ENCODE assay signal across 8 cellular contexts in the genomic region with DNA sequence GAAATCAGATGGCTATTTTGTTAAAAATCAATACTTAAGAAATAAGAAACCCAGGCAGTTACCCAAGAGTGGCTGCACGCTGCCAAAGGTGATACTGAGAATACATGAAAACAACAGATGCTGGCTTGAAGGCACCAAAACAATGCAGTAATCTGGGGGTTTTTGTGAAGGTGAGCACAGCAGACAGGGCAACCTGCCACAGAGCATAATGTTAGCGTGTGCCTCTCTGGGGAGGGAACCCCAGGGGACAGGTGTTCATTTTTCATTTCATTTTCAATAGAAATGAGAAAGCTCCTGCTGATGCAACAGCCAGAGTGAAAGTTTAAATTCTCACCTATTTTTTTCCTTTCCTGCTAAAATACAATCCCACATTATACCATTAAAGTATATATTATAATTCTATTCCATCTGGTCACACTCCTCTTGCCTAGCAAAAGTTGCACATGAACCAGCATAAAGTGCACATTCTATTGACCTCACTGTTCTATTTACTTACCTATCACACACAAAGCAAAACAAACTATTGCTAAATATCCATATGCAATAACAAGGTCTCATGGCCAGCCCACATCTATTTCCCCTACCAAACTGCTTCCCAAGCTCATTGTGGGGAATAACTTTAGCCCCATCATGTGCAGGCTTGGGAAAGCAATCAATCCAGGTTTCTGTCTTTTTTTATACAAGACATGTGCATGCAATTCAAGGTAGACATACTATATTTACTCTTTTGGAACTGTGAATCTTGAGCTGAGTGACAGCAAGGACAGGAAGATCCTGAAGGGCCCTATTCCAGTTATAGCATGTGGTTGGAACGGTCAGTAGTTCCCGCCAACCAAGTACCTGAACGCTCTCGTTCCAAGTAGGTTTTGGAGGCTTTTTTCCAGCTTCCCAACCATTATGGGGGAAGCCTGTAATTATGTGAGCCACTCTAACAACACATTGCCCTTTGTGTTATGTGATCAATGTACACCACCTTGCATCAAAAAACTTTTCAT.
A peak's percentile ranks its signal among the peaks of the same experiment; 100 is the strongest.
DNase-seq lines count a peak whose midpoint lies in the region; ATAC-seq and TF ChIP-seq lines count a peak whose summit lies in the region.

No MANE protein-coding gene starts in this region.

- H3K27ac Mint-ChIP-seq in CD14-positive monocyte, result no peak overlapping the region
- no peak overlapping the region for H3K27ac Mint-ChIP-seq in immature natural killer cell

- no peaks in the 10 kb centered on the region for H3K27me3 ChIP-seq in body of pancreas

- TF ChIP-seq POLR2A in body of pancreas (IDR thresholded peaks at IDR 0.05), result no peak

- TF ChIP-seq CTCF in body of pancreas (IDR thresholded peaks at IDR 0.05), result no peak
- no peak for TF ChIP-seq CTCF in CD14-positive monocyte (IDR thresholded peaks at IDR 0.05)

- peaks cover 61% of the 10 kb centered on the region for H3K4me1 ChIP-seq in body of pancreas

- H3K4me1 Mint-ChIP-seq in CD14-positive monocyte (peaks cover 14% of the 10 kb centered on the region), immature natural killer cell (peaks cover 17 to 21% of the 10 kb centered on the region in 2 donors)

- intact Hi-C loops in body of pancreas (cut with DNase I), result no loop called here
- intact Hi-C loops in CD14-positive monocyte (cut with micrococcal nuclease), result no loop called here
- intact Hi-C loops in posterior vena cava (cut with DNase I), result no loop called here

- H3K36me3 Mint-ChIP-seq in CD14-positive monocyte, result peaks cover 2 to 7% of the 10 kb centered on the region in 2 donors
- no peaks in the 10 kb centered on the region for H3K36me3 Mint-ChIP-seq in immature natural killer cell

- peaks cover 0 to 1% (median 0%) of the 10 kb centered on the region in 3 donors for H3K27me3 Mint-ChIP-seq in CD14-positive monocyte (ENCODE audit: low read depth in 3 of 3)
- H3K27me3 Mint-ChIP-seq in immature natural killer cell (ENCODE audit: low read depth in 3 of 3), result no peaks in the 10 kb centered on the region

- H3K9me3 Mint-ChIP-seq in CD14-positive monocyte, result no peaks in the 10 kb centered on the region
- H3K9me3 Mint-ChIP-seq in immature natural killer cell, result no peaks in the 10 kb centered on the region

- 26 to 35% methylated on average over 6 of the region's 6 CpGs for WGBS in body of pancreas, 2 donors

- H3K9me3 ChIP-seq in body of pancreas, result no peaks in the 10 kb centered on the region

- peak overlapping the region; percentile 62 to 72 (median 66) for H3K27ac ChIP-seq in body of pancreas

- H3K36me3 ChIP-seq in body of pancreas (replicated peaks in 1 of 2; ENCODE audit: insufficient read depth in 1 of 2, low read depth in 2 of 2), result no peaks in the 10 kb centered on the region

- H3K4me3 Mint-ChIP-seq in CD14-positive monocyte, result no peak overlapping the region
- no peak overlapping the region for H3K4me3 Mint-ChIP-seq in immature natural killer cell

- ATAC-seq in GM18502 (IDR thresholded peaks at IDR 0.05; ENCODE audit: poor library complexity, unreplicated experiment) (peak; percentile 84), GM19463 (IDR thresholded peaks at IDR 0.05; ENCODE audit: unreplicated experiment) (peak; percentile 92), HG03139 (IDR thresholded peaks at IDR 0.05; ENCODE audit: unreplicated experiment) (peak; percentile 78), body of pancreas (peak; percentile 86)

- H3K4me3 ChIP-seq in body of pancreas, result no peak overlapping the region

- DNase-seq in body of pancreas, result peak; percentile 47 to 73 (median 56)
- DNase-seq in CD14-positive monocyte (ENCODE audit: low spot score), result no peak
- DNase-seq in epidermal melanocyte (ENCODE audit: insufficient read length, low spot score), result no peak
- no peak for DNase-seq in posterior vena cava (ENCODE audit: low spot score)
- no peak for DNase-seq in immature natural killer cell

Comparison
In these comparisons a context has a peak if more than half of its experiments do, and no peak if none do; other contexts are left out.
1. DNase-seq: peak in body of pancreas (4 of 4); none in CD14-positive monocyte (single experiment), epidermal melanocyte (single experiment), posterior vena cava (single experiment) and immature natural killer cell (0 of 3).
2. Peak in every context shown above with its lines, with median percentiles within 50 percentile points of each other: ATAC-seq.